14 cellular contexts compared by ENCODE assay signal in genomic region chr2:176781570-176782217, GRCh38.
DNase-seq lines count a peak whose midpoint lies in the region; ATAC-seq and TF ChIP-seq lines count a peak whose summit lies in the region.
"Had no signal": no experiment of that assay in that cellular context is flagged by ENCODE, and none has a peak within 500 bp of the region (broad histone marks: within the 10 kb centered on the region; RNA-seq: fewer than 3 reads in every experiment).

No MANE protein-coding gene starts in this region.

- H3K4me3 Mint-ChIP-seq in activated naive CD4-positive, alpha-beta T cell treated with anti-CD3 and anti-CD28 coated beads, Interleukin-2, amount 10 ng/mL, durations not matched to agents 7 days and 5 days, result no peak overlapping the region
- no peak overlapping the region for H3K4me3 Mint-ChIP-seq in activated CD8-positive, alpha-beta T cell treated with anti-CD3 and anti-CD28 coated beads, Interleukin-2, amount 10 ng/mL, durations not matched to agents 7 days and 5 days
- H3K4me3 Mint-ChIP-seq in stimulated activated memory B cell treated with anti-CD40 and anti-IgM and Interleukin-4, amounts not matched to agents 10 μg/mL and 1 μg/mL and 100 μg/mL, for 72 hours, result no peak overlapping the region
- H3K4me3 Mint-ChIP-seq: brain had no signal

- POLR2A ChIA-PET in activated CD8-positive, alpha-beta T cell treated with anti-CD3 and anti-CD28 coated beads, Interleukin-2, amount 10 ng/mL, durations not matched to agents 7 days and 5 days (lab: Charles Lee), result no interaction called here

- no peaks in the 10 kb centered on the region for H3K36me3 ChIP-seq in spleen
- H3K36me3 ChIP-seq: stomach had no signal

- H3K27ac Mint-ChIP-seq in activated naive CD4-positive, alpha-beta T cell treated with anti-CD3 and anti-CD28 coated beads, Interleukin-2, amount 10 ng/mL, durations not matched to agents 7 days and 5 days, result peak overlapping the region; percentile 2
- H3K27ac Mint-ChIP-seq in activated CD8-positive, alpha-beta T cell treated with anti-CD3 and anti-CD28 coated beads, Interleukin-2, amount 10 ng/mL, durations not matched to agents 7 days and 5 days, result peak overlapping the region; percentile 80
- H3K27ac Mint-ChIP-seq in stimulated activated memory B cell treated with anti-CD40 and anti-IgM and Interleukin-4, amounts not matched to agents 10 μg/mL and 1 μg/mL and 100 μg/mL, for 72 hours, result no peak overlapping the region
- H3K27ac Mint-ChIP-seq: brain had no signal

- H3K27me3 ChIP-seq in spleen (replicated peaks in 1 of 7), result no peaks in the 10 kb centered on the region
- H3K27me3 ChIP-seq: stomach had no signal

- H3K4me3 ChIP-seq in NB4 (ENCODE audit: low read depth, low read length), result no peak overlapping the region
- H3K4me3 ChIP-seq in spleen, result no peak overlapping the region
- H3K4me3 ChIP-seq: stomach had no signal

- no peak for TF ChIP-seq CTCF in NB4 (IDR thresholded peaks at IDR 0.05; ENCODE audit: low read depth, low read length)
- TF ChIP-seq CTCF in spleen (IDR thresholded peaks at IDR 0.05 in 8 of 11, conservative IDR thresholded peaks at IDR 0.05 in 3 of 11), result no peak

- 39 to 56% (median 52%) methylated on average over 4 of the region's 4 CpGs for WGBS in spleen, 5 donors

- no peak for DNase-seq in activated naive CD4-positive, alpha-beta T cell treated with anti-CD3 and anti-CD28 coated beads, Interleukin-2, amount 10 ng/mL, durations not matched to agents 7 days and 5 days
- DNase-seq in activated naive CD4-positive, alpha-beta T cell treated with anti-CD3 and anti-CD28 coated beads, Interleukin-2, amount 50 U/mL, for 16 hours, result no peak
- DNase-seq in NB4 (ENCODE audit: low read depth) (peak; percentile 9), spleen (no peak), foreskin melanocyte (no peak), UCSD-AML1 (lab: John Stamatoyannopoulos, UW; ENCODE audit: unreplicated experiment) (no peak)
- DNase-seq in activated CD8-positive, alpha-beta T cell treated with anti-CD3 and anti-CD28 coated beads, Interleukin-2, amount 10 ng/mL, durations not matched to agents 7 days and 5 days, result peak; percentile 25
- DNase-seq: activated CD8-positive, alpha-beta memory T cell treated with anti-CD3 and anti-CD28 coated beads, Interleukin-2, amount 50 U/mL, for 48 hours; effector CD8-positive, alpha-beta T cell; KG1; stimulated activated CD4-positive, alpha-beta T cell treated with anti-CD3 and anti-CD28 coated beads, Interleukin-4, amount 100 ng/mL, for 1 hour; stomach had no signal

- peak; percentile 64 for ATAC-seq in activated CD8-positive, alpha-beta T cell treated with anti-CD3 and anti-CD28 coated beads, Interleukin-2, amount 10 ng/mL, durations not matched to agents 7 days and 5 days
- no peak for ATAC-seq in stimulated activated memory B cell treated with anti-CD40 and anti-IgM and Interleukin-4, amounts not matched to agents 10 μg/mL and 1 μg/mL and 100 μg/mL, for 72 hours

- peak overlapping the region in 7 of 8 donors; percentile 1 to 63 (median 49) for H3K27ac ChIP-seq in spleen
- H3K27ac ChIP-seq: stomach had no signal

- intact Hi-C loops in spleen (cut with DNase I; ENCODE audit: low total_unique reads), result no loop called here

- peaks cover 9% of the 10 kb centered on the region for H3K4me1 Mint-ChIP-seq in activated naive CD4-positive, alpha-beta T cell treated with anti-CD3 and anti-CD28 coated beads, Interleukin-2, amount 10 ng/mL, durations not matched to agents 7 days and 5 days
- H3K4me1 Mint-ChIP-seq in activated CD8-positive, alpha-beta T cell treated with anti-CD3 and anti-CD28 coated beads, Interleukin-2, amount 10 ng/mL, durations not matched to agents 7 days and 5 days (ENCODE audit: low read depth), result peaks cover 12% of the 10 kb centered on the region
- peaks cover 8% of the 10 kb centered on the region for H3K4me1 Mint-ChIP-seq in stimulated activated memory B cell treated with anti-CD40 and anti-IgM and Interleukin-4, amounts not matched to agents 10 μg/mL and 1 μg/mL and 100 μg/mL, for 72 hours

- H3K4me1 ChIP-seq in spleen, result peaks cover 0 to 5% (median 0%) of the 10 kb centered on the region in 6 donors
- H3K4me1 ChIP-seq: stomach had no signal

- TF ChIP-seq POLR2A in NB4 (IDR thresholded peaks at IDR 0.05; ENCODE audit: extremely low read depth, insufficient read length) (no peak), spleen (IDR thresholded peaks at IDR 0.05) (no peak)

- H3K9me3 ChIP-seq in spleen, result peaks cover 0 to 19% (median 10%) of the 10 kb centered on the region in 8 donors

- H3K36me3 Mint-ChIP-seq in activated naive CD4-positive, alpha-beta T cell treated with anti-CD3 and anti-CD28 coated beads, Interleukin-2, amount 10 ng/mL, durations not matched to agents 7 days and 5 days, result peaks cover 3% of the 10 kb centered on the region
- peaks cover 25% of the 10 kb centered on the region for H3K36me3 Mint-ChIP-seq in activated CD8-positive, alpha-beta T cell treated with anti-CD3 and anti-CD28 coated beads, Interleukin-2, amount 10 ng/mL, durations not matched to agents 7 days and 5 days (ENCODE audit: low read depth)
- peaks cover 7% of the 10 kb centered on the region for H3K36me3 Mint-ChIP-seq in stimulated activated memory B cell treated with anti-CD40 and anti-IgM and Interleukin-4, amounts not matched to agents 10 μg/mL and 1 μg/mL and 100 μg/mL, for 72 hours
- H3K36me3 Mint-ChIP-seq: brain had no signal

- CTCF ChIA-PET in activated naive CD4-positive, alpha-beta T cell treated with anti-CD3 and anti-CD28 coated beads, Interleukin-2, amount 10 ng/mL, durations not matched to agents 7 days and 5 days (lab: Charles Lee), result interaction anchor here (0.7 kb wide), 1 partner anchor 27 kb away, joined by 3 read pairs; no protein-coding TSS in a partner anchor
- CTCF ChIA-PET in activated CD8-positive, alpha-beta T cell treated with anti-CD3 and anti-CD28 coated beads, Interleukin-2, amount 10 ng/mL, durations not matched to agents 7 days and 5 days (lab: Charles Lee), result interaction anchor here (1.0 kb wide), 1 partner anchor 309 kb away, joined by 3 read pairs; no protein-coding TSS in a partner anchor

- H3K27me3 Mint-ChIP-seq in activated naive CD4-positive, alpha-beta T cell treated with anti-CD3 and anti-CD28 coated beads, Interleukin-2, amount 10 ng/mL, durations not matched to agents 7 days and 5 days, result peaks cover 6% of the 10 kb centered on the region
- peaks cover 3% of the 10 kb centered on the region for H3K27me3 Mint-ChIP-seq in activated CD8-positive, alpha-beta T cell treated with anti-CD3 and anti-CD28 coated beads, Interleukin-2, amount 10 ng/mL, durations not matched to agents 7 days and 5 days (ENCODE audit: low read depth)
- H3K27me3 Mint-ChIP-seq in stimulated activated memory B cell treated with anti-CD40 and anti-IgM and Interleukin-4, amounts not matched to agents 10 μg/mL and 1 μg/mL and 100 μg/mL, for 72 hours, result no peaks in the 10 kb centered on the region

- peaks cover 18% of the 10 kb centered on the region for H3K9me3 Mint-ChIP-seq in activated naive CD4-positive, alpha-beta T cell treated with anti-CD3 and anti-CD28 coated beads, Interleukin-2, amount 10 ng/mL, durations not matched to agents 7 days and 5 days
- H3K9me3 Mint-ChIP-seq in activated CD8-positive, alpha-beta T cell treated with anti-CD3 and anti-CD28 coated beads, Interleukin-2, amount 10 ng/mL, durations not matched to agents 7 days and 5 days (ENCODE audit: insufficient read depth), result peaks cover 22% of the 10 kb centered on the region
- H3K9me3 Mint-ChIP-seq in stimulated activated memory B cell treated with anti-CD40 and anti-IgM and Interleukin-4, amounts not matched to agents 10 μg/mL and 1 μg/mL and 100 μg/mL, for 72 hours, result peaks cover 10% of the 10 kb centered on the region

Comparison
In these comparisons a context has a peak if more than half of its experiments do, and no peak if none do; other contexts are left out.
1. DNase-seq: peak in NB4 (single experiment) and activated CD8-positive, alpha-beta T cell treated with anti-CD3 and anti-CD28 coated beads, Interleukin-2, amount 10 ng/mL, durations not matched to agents 7 days and 5 days (single experiment); none in activated naive CD4-positive, alpha-beta T cell treated with anti-CD3 and anti-CD28 coated beads, Interleukin-2, amount 10 ng/mL, durations not matched to agents 7 days and 5 days (single experiment), activated naive CD4-positive, alpha-beta T cell treated with anti-CD3 and anti-CD28 coated beads, Interleukin-2, amount 50 U/mL, for 16 hours (single experiment), spleen (single experiment), foreskin melanocyte (single experiment) and UCSD-AML1 (single experiment).